Comparison of ENCODE assay signal across 8 cellular contexts in genomic region chr15:77083381-77084160, GRCh38. TPM values are rescaled to one million over a fixed set of nuclear protein-coding genes. Genes with fewer than 3 reads are reported as not detected.
DNase-seq lines count a peak whose midpoint lies in the region; ATAC-seq, FAIRE-seq and TF ChIP-seq lines count a peak whose summit lies in the region.

No MANE protein-coding gene starts in this region.

- POLR2A ChIA-PET in activated CD4-positive, alpha-beta T cell treated with anti-CD3 and anti-CD28 coated beads, Interleukin-2, amount 10 ng/mL, durations not matched to agents 7 days and 5 days (lab: Charles Lee): no interaction called here

- H3K4me1 ChIP-seq in left lung: peaks cover 5 to 26% of the 10 kb centered on the region in 2 donors

- intact Hi-C loops in dendritic cell treated with granulocyte-macrophage colony-stimulating factor and Interleukin-4, amounts not matched to agents 40 ng/mL and 50 ng/mL, for 4 days (cut with micrococcal nuclease): loop anchor here (10.0 kb wide), 1 partner anchor 109 kb away; no protein-coding TSS in a partner anchor
- intact Hi-C loops in left lung (cut with DNase I): no loop called here

- H3K27me3 ChIP-seq in left lung: no peaks in the 10 kb centered on the region

- H3K36me3 Mint-ChIP-seq in activated CD4-positive, alpha-beta T cell treated with anti-CD3 and anti-CD28 coated beads, Interleukin-2, amount 10 ng/mL, durations not matched to agents 7 days and 5 days (ENCODE audit: low read depth): no peaks in the 10 kb centered on the region
- H3K36me3 Mint-ChIP-seq in dendritic cell treated with granulocyte-macrophage colony-stimulating factor and Interleukin-4, amounts not matched to agents 40 ng/mL and 50 ng/mL, for 4 days (ENCODE audit: low read depth): no peaks in the 10 kb centered on the region

- H3K9me3 Mint-ChIP-seq in activated CD4-positive, alpha-beta T cell treated with anti-CD3 and anti-CD28 coated beads, Interleukin-2, amount 10 ng/mL, durations not matched to agents 7 days and 5 days: no peaks in the 10 kb centered on the region
- no peaks in the 10 kb centered on the region for H3K9me3 Mint-ChIP-seq in dendritic cell treated with granulocyte-macrophage colony-stimulating factor and Interleukin-4, amounts not matched to agents 40 ng/mL and 50 ng/mL, for 4 days

- peak; percentile 79 for ATAC-seq in HG02642 (IDR thresholded peaks at IDR 0.05; ENCODE audit: poor library complexity, unreplicated experiment)
- ATAC-seq in left lung: peak; percentile 99

- H3K9me3 ChIP-seq in left lung: no peaks in the 10 kb centered on the region

- DNase-seq in DMS79 treated with DMSO at 0.1 percent for 48 hours (lab: John Stamatoyannopoulos, UW): peak; percentile 51
- DNase-seq in NCI-H2107 treated with DMSO at 0.1 percent for 48 hours (lab: John Stamatoyannopoulos, UW; ENCODE audit: unreplicated experiment): peak; percentile 89
- peak; percentile 47 for DNase-seq in activated CD4-positive, alpha-beta T cell treated with anti-CD3 and anti-CD28 coated beads, Interleukin-2, amount 10 ng/mL, durations not matched to agents 7 days and 5 days
- peak; percentile 90 to 92 for DNase-seq in left lung
- DNase-seq in stimulated activated CD4-positive, alpha-beta T cell treated with anti-CD3 and anti-CD28 coated beads, Interleukin-4, amount 100 ng/mL, for 1 hour: peak; percentile 59
- no peak for DNase-seq in urothelium cell line (ENCODE audit: low spot score)

- no peak overlapping the region for H3K4me3 Mint-ChIP-seq in activated CD4-positive, alpha-beta T cell treated with anti-CD3 and anti-CD28 coated beads, Interleukin-2, amount 10 ng/mL, durations not matched to agents 7 days and 5 days
- peak overlapping the region; percentile 74 for H3K4me3 Mint-ChIP-seq in dendritic cell treated with granulocyte-macrophage colony-stimulating factor and Interleukin-4, amounts not matched to agents 40 ng/mL and 50 ng/mL, for 4 days

- no peak overlapping the region for H3K27ac Mint-ChIP-seq in activated CD4-positive, alpha-beta T cell treated with anti-CD3 and anti-CD28 coated beads, Interleukin-2, amount 10 ng/mL, durations not matched to agents 7 days and 5 days
- peak overlapping the region; percentile 76 for H3K27ac Mint-ChIP-seq in dendritic cell treated with granulocyte-macrophage colony-stimulating factor and Interleukin-4, amounts not matched to agents 40 ng/mL and 50 ng/mL, for 4 days

- H3K27ac ChIP-seq in left lung: no peak overlapping the region

- no peak for TF ChIP-seq CTCF in left lung (IDR thresholded peaks at IDR 0.05)

- no peak for FAIRE-seq in urothelium cell line (lab: Jason Lieb, UNC)

- no peaks in the 10 kb centered on the region for H3K36me3 ChIP-seq in left lung

- H3K27me3 Mint-ChIP-seq in activated CD4-positive, alpha-beta T cell treated with anti-CD3 and anti-CD28 coated beads, Interleukin-2, amount 10 ng/mL, durations not matched to agents 7 days and 5 days: peaks cover 8% of the 10 kb centered on the region
- peaks cover 2% of the 10 kb centered on the region for H3K27me3 Mint-ChIP-seq in dendritic cell treated with granulocyte-macrophage colony-stimulating factor and Interleukin-4, amounts not matched to agents 40 ng/mL and 50 ng/mL, for 4 days

- CTCF ChIA-PET in activated CD4-positive, alpha-beta T cell treated with anti-CD3 and anti-CD28 coated beads, Interleukin-2, amount 10 ng/mL, durations not matched to agents 7 days and 5 days (lab: Charles Lee): interaction anchor here (0.7 kb wide), 1 partner anchor 1531 kb away, joined by 7 read pairs; no protein-coding TSS in a partner anchor

- H3K4me3 ChIP-seq in left lung: peak overlapping the region in 1 of 2 donors; percentile 13

- peaks cover 12% of the 10 kb centered on the region for H3K4me1 Mint-ChIP-seq in activated CD4-positive, alpha-beta T cell treated with anti-CD3 and anti-CD28 coated beads, Interleukin-2, amount 10 ng/mL, durations not matched to agents 7 days and 5 days
- peaks cover 47% of the 10 kb centered on the region for H3K4me1 Mint-ChIP-seq in dendritic cell treated with granulocyte-macrophage colony-stimulating factor and Interleukin-4, amounts not matched to agents 40 ng/mL and 50 ng/mL, for 4 days (ENCODE audit: low read depth)

RNA-seq across cellular contexts. Expression of gene TSPAN3, which starts 12.7 kb away (rescaled TPM):
- 10 to 100 TPM; 14.5 to 16.7 TPM for total RNA-seq in activated CD4-positive, alpha-beta T cell treated with anti-CD3 and anti-CD28 coated beads, Interleukin-2, amount 10 ng/mL, durations not matched to agents 7 days and 5 days
- total RNA-seq in left lung: 100 to 1,000 TPM; 385 to 645 TPM

Comparison
In these comparisons a context has a peak if more than half of its experiments do, and no peak if none do; other contexts are left out.
1. RNA of gene TSPAN3, which starts 12.7 kb away (total RNA-seq): 385 to 645 TPM in left lung; 14.5 to 16.7 TPM in activated CD4-positive, alpha-beta T cell treated with anti-CD3 and anti-CD28 coated beads, Interleukin-2, amount 10 ng/mL, durations not matched to agents 7 days and 5 days; every median in the first group is over 10 times any median in the second.